19 cellular contexts compared by ENCODE assay signal in the genomic region with DNA sequence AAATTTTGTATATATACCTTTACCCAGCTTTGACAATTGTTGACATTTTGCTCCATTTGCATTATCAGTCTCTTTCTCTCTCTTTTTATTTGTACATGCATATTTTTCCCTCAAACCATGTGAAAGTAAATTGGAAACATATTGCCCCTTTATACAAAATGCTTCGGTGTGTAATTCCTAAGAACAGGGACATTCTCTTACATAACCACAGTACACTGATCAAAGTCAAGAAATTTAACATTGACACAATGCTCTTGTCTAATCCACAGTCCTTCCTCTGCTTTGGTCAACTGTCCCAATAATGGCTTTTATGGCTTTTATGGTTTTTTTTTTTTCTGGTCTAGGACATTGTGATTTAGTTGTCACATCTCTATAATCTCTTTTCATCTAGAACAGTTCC. TPM values are rescaled to one million over a fixed set of nuclear protein-coding genes. Genes with fewer than 3 reads are reported as not detected.
DNase-seq lines count a peak whose midpoint lies in the region; ATAC-seq, FAIRE-seq and TF ChIP-seq lines count a peak whose summit lies in the region.
"Had no signal": no experiment of that assay in that cellular context is flagged by ENCODE, and none has a peak within 500 bp of the region (broad histone marks: within the 10 kb centered on the region; RNA-seq: fewer than 3 reads in every experiment).

No MANE protein-coding gene starts in this region.

- no peak for DNase-seq in activated CD4-positive, alpha-beta T cell treated with anti-CD3 and anti-CD28 coated beads for 36 hours
- no peak for DNase-seq in activated CD4-positive, alpha-beta T cell treated with anti-CD3 and anti-CD28 coated beads, Interleukin-2, amount 50 U/mL, for 48 hours
- DNase-seq in HFFc6 (no peak), adipocyte (ENCODE audit: low read depth) (peak; percentile 45), HepG2 (ENCODE audit: low spot score) (no peak), upper lobe of right lung (no peak), GM13976 (ENCODE audit: low spot score) (no peak)
- DNase-seq in stimulated activated naive CD4-positive, alpha-beta T cell treated with Interleukin-2 at 50 U/mL for 16 hours (lab: John Stamatoyannopoulos, UW), result no peak
- DNase-seq: C1 segment of cervical spinal cord, DND-41, KG1, NCI-H1417 treated with DMSO at 0.1 percent for 48 hours, NCI-H2029, NCI-H2171, NCI-H446 treated with DMSO at 0.1 percent for 48 hours, NCI-H748 treated with DMSO at 0.1 percent for 48 hours, OCI-M1, RPMI8226 had no signal

- no peak for TF ChIP-seq CTCF in HFFc6 (IDR thresholded peaks at IDR 0.05)
- no peak for TF ChIP-seq CTCF in HepG2 (CRISPR knock-in tag; IDR thresholded peaks at IDR 0.05)
- TF ChIP-seq CTCF in upper lobe of right lung (IDR thresholded peaks at IDR 0.05), result no peak
- no peak for TF ChIP-seq CTCF in GM13976 (IDR thresholded peaks at IDR 0.05; ENCODE audit: borderline replicate concordance, control extremely low read depth, extremely low read depth, insufficient read depth, missing control alignments)

- no peaks in the 10 kb centered on the region for H3K79me2 ChIP-seq in HepG2 (ENCODE audit: insufficient read depth, low read length)

- H3K9me3 Mint-ChIP-seq in activated CD4-positive, alpha-beta T cell treated with anti-CD3 and anti-CD28 coated beads for 36 hours (ENCODE audit: low read depth), result peaks cover 4% of the 10 kb centered on the region
- no peaks in the 10 kb centered on the region for H3K9me3 Mint-ChIP-seq in HFFc6

- ATAC-seq in activated CD4-positive, alpha-beta T cell treated with anti-CD3 and anti-CD28 coated beads for 36 hours, result no peak
- ATAC-seq in HepG2 (no peak), upper lobe of right lung (no peak)

- POLR2A ChIA-PET in activated CD4-positive, alpha-beta T cell treated with anti-CD3 and anti-CD28 coated beads for 36 hours (lab: Charles Lee), result no interaction called here
- POLR2A ChIA-PET in HepG2 (lab: Yijun Ruan, JAX), result no interaction called here

- CTCF ChIA-PET in activated CD4-positive, alpha-beta T cell treated with anti-CD3 and anti-CD28 coated beads for 36 hours (lab: Charles Lee), result no interaction called here
- CTCF ChIA-PET in HepG2 (lab: Yijun Ruan, JAX; ENCODE audit: low intra/inter-chr PET ratio, low total read pairs), result no interaction called here

- H3K9ac ChIP-seq in adipocyte (ENCODE audit: low read length) (no peak overlapping the region), HepG2 (ENCODE audit: insufficient read depth, low read depth, low read length) (no peak overlapping the region)

- no peaks in the 10 kb centered on the region for H3K27me3 Mint-ChIP-seq in activated CD4-positive, alpha-beta T cell treated with anti-CD3 and anti-CD28 coated beads for 36 hours
- no peaks in the 10 kb centered on the region for H3K27me3 Mint-ChIP-seq in HFFc6 (ENCODE audit: insufficient read depth)

- 25% methylated on average over 1 of the region's 1 CpG for WGBS in HepG2 (ENCODE audit: low lambda C conversion rate)

- H3K27ac Mint-ChIP-seq in activated CD4-positive, alpha-beta T cell treated with anti-CD3 and anti-CD28 coated beads for 36 hours, result peak overlapping the region; percentile 37
- peak overlapping the region; percentile 57 for H3K27ac Mint-ChIP-seq in HFFc6

- TF ChIP-seq EP300 in HepG2 (IDR thresholded peaks at IDR 0.05; ENCODE audit: low read depth in 2 of 2, low read length in 2 of 2) (no peak), HepG2 (CRISPR knock-in tag; IDR thresholded peaks at IDR 0.05; ENCODE audit: borderline replicate concordance) (no peak)

- no peaks in the 10 kb centered on the region for H4K20me1 ChIP-seq in HepG2 (ENCODE audit: insufficient read depth, low read length)

- peaks cover 6% of the 10 kb centered on the region for H3K36me3 Mint-ChIP-seq in activated CD4-positive, alpha-beta T cell treated with anti-CD3 and anti-CD28 coated beads for 36 hours (ENCODE audit: low read depth)
- peaks cover 14% of the 10 kb centered on the region for H3K36me3 Mint-ChIP-seq in HFFc6 (ENCODE audit: low read depth)

- FAIRE-seq in HepG2 (lab: Jason Lieb, UNC), result peak; percentile 43

- H3K27me3 ChIP-seq in adipocyte (replicated peaks; ENCODE audit: control insufficient read depth, insufficient read depth, low read length) (no peaks in the 10 kb centered on the region), HepG2 (ENCODE audit: control insufficient read depth in 1 of 2, insufficient read depth in 2 of 2, low read length in 2 of 2) (no peaks in the 10 kb centered on the region), upper lobe of right lung (no peaks in the 10 kb centered on the region)

- H3K4me3 ChIP-seq in adipocyte (ENCODE audit: low read length) (no peak overlapping the region), HepG2 (replicated peaks in 1 of 3; ENCODE audit: insufficient read depth in 1 of 3, low read depth in 2 of 3, low read length in 3 of 3) (no peak overlapping the region), upper lobe of right lung (no peak overlapping the region)
- H3K4me3 ChIP-seq: HAP-1 had no signal

- no peak overlapping the region for H3K27ac ChIP-seq in HepG2 (ENCODE audit: extremely low read length, insufficient read depth, low read length)
- H3K27ac ChIP-seq in upper lobe of right lung, result no peak overlapping the region

- TF ChIP-seq RAD21 in HepG2 (CRISPR knock-in tag; IDR thresholded peaks at IDR 0.05), result no peak

- no peaks in the 10 kb centered on the region for H3K36me3 ChIP-seq in adipocyte (ENCODE audit: control insufficient read depth, insufficient read depth, low read length, severe bottlenecking)
- no peaks in the 10 kb centered on the region for H3K36me3 ChIP-seq in HepG2 (replicated peaks in 1 of 2; ENCODE audit: control insufficient read depth in 1 of 2, insufficient read depth in 2 of 2, low read length in 2 of 2)
- H3K36me3 ChIP-seq in upper lobe of right lung, result no peaks in the 10 kb centered on the region
- H3K36me3 ChIP-seq: HAP-1 had no signal

- no peak overlapping the region for H2AFZ ChIP-seq in HepG2 (ENCODE audit: low read length)

- H3K9me3 ChIP-seq in adipocyte (ENCODE audit: control insufficient read depth, low read length) (no peaks in the 10 kb centered on the region), HepG2 (ENCODE audit: low read length) (no peaks in the 10 kb centered on the region), upper lobe of right lung (no peaks in the 10 kb centered on the region)
- H3K9me3 ChIP-seq: HAP-1 had no signal

- peaks cover 40% of the 10 kb centered on the region for H3K4me1 Mint-ChIP-seq in activated CD4-positive, alpha-beta T cell treated with anti-CD3 and anti-CD28 coated beads for 36 hours
- H3K4me1 Mint-ChIP-seq in HFFc6 (ENCODE audit: low read depth), result peaks cover 58% of the 10 kb centered on the region

- in situ Hi-C loops in HepG2 (cut with HindIII; ENCODE audit: extremely low pct_ligation_motif_present, low pct_unique_long_range_greater_than_20kb) (no loop called here), GM13976 (cut with MboI; ENCODE audit: low sequenced_read_pairs, unreplicated experiment) (no loop called here)

- no TSS peak for BruUV-seq in HepG2 (replicated peaks; lab: Mats Ljungman, UMichigan)

- H3K4me1 ChIP-seq in adipocyte (ENCODE audit: control insufficient read depth, insufficient read depth, low read length), result peaks cover 18% of the 10 kb centered on the region
- H3K4me1 ChIP-seq in HepG2 (ENCODE audit: insufficient read depth, low read length), result peaks cover 26% of the 10 kb centered on the region
- H3K4me1 ChIP-seq in upper lobe of right lung, result no peaks in the 10 kb centered on the region

- TF ChIP-seq POLR2A in HepG2 (IDR thresholded peaks at IDR 0.05; ENCODE audit: insufficient read depth in 1 of 2, low read depth in 2 of 2, low read length in 2 of 2), result no peak

- no peak overlapping the region for H3K4me2 ChIP-seq in HepG2 (ENCODE audit: low read depth, low read length)

- no peak overlapping the region for H3K4me3 Mint-ChIP-seq in activated CD4-positive, alpha-beta T cell treated with anti-CD3 and anti-CD28 coated beads for 36 hours
- H3K4me3 Mint-ChIP-seq in HFFc6, result no peak overlapping the region

- intact Hi-C loops in activated CD4-positive, alpha-beta T cell treated with anti-CD3 and anti-CD28 coated beads for 36 hours (cut with DNase I, micrococcal nuclease), result no loop called here
- intact Hi-C loops in HepG2 (cut with micrococcal nuclease; ENCODE audit: unreplicated experiment), result no loop called here
- intact Hi-C loops in upper lobe of right lung (cut with DNase I), result no loop called here

TF ChIP-seq in HepG2, 621 proteins besides CTCF, POLR2A, EP300 and RAD21 (continues in another document):
- no peak for TF ChIP-seq ZSCAN29 (CRISPR knock-in tag; conservative IDR thresholded peaks at IDR 0.05)

RNA-seq across cellular contexts. Expression of a gene that starts 9.5 kb away (rescaled TPM):
- 100 to 1,000 TPM; 100 to 124 TPM for total RNA-seq in activated CD4-positive, alpha-beta T cell treated with anti-CD3 and anti-CD28 coated beads for 36 hours
- 100 to 1,000 TPM; 141 to 208 (median 196) TPM for total RNA-seq in HFFc6 (2021; fragmentation: NEBNext Ultra II Directional; extraction: Animal tissue kit (Norgen Biotek cat#: 25700))
- total RNA-seq in HepG2 (2016; rRNA removed; fragmentation: Illumina TruSeq; extraction: Trizol), result 91.9 and 115 TPM in 2 replicates
- 46.6 and 52.3 TPM in 2 replicates for total RNA-seq in HepG2 (2016; cell fraction: cytosol; rRNA removed; fragmentation: Illumina TruSeq; extraction: Trizol; ENCODE audit: low read depth)
- total RNA-seq in HepG2 (2016; cell fraction: insoluble cytoplasmic fraction; rRNA removed; fragmentation: Illumina TruSeq; extraction: Trizol), result 95.1 and 105 TPM in 2 replicates
- 91.1 and 102 TPM in 2 replicates for total RNA-seq in HepG2 (2016; cell fraction: membrane; rRNA removed; fragmentation: Illumina TruSeq; extraction: Trizol)
- total RNA-seq in HepG2 (2016; cell fraction: nucleus; rRNA removed; fragmentation: Illumina TruSeq; extraction: Trizol), result 32.1 and 33.7 TPM in 2 replicates
- 29.6 and 40.5 TPM in 2 replicates for polyA plus RNA-seq in HepG2 (2011; rRNA removed)
- polyA plus RNA-seq in HepG2 (2011; cell fraction: cytosol; rRNA removed), result 27.2 and 29.2 TPM in 2 replicates
- polyA plus RNA-seq in HepG2 (2011; cell fraction: nucleus; rRNA removed), result 11.3 and 11.5 TPM in 2 replicates
- polyA plus RNA-seq in HepG2 (2012), result 60.8 and 71.1 TPM in 2 replicates
- polyA plus RNA-seq in HepG2 (2016; cell fraction: cytosol; fragmentation: Illumina TruSeq; extraction: Trizol; ENCODE audit: low read depth), result 48.6 and 66.4 TPM in 2 replicates
- 126 and 134 TPM in 2 replicates for polyA plus RNA-seq in HepG2 (2016; cell fraction: insoluble cytoplasmic fraction; fragmentation: Illumina TruSeq; extraction: Trizol; ENCODE audit: low read depth)
- 84.4 and 95.5 TPM in 2 replicates for polyA plus RNA-seq in HepG2 (2016; cell fraction: membrane; fragmentation: Illumina TruSeq; extraction: Trizol; ENCODE audit: low read depth)
- polyA plus RNA-seq in HepG2 (2016; cell fraction: nucleus; fragmentation: Illumina TruSeq; extraction: Trizol; ENCODE audit: insufficient read depth, low read depth), result 54.1 and 59.0 TPM in 2 replicates
- polyA minus RNA-seq in HepG2 (2011; rRNA and poly(A)+ RNA removed; ENCODE audit: low replicate concordance), result 17.4 and 47.2 TPM in 2 replicates
- polyA minus RNA-seq in HepG2 (2011; cell fraction: cytosol; rRNA and poly(A)+ RNA removed), result 34.7 and 40.9 TPM in 2 replicates
- 11.2 and 16.8 TPM in 2 replicates for polyA minus RNA-seq in HepG2 (2011; cell fraction: nucleus; rRNA and poly(A)+ RNA removed)
- total RNA-seq in upper lobe of right lung, result 53.4 TPM
